Comparison of ENCODE assay signal across 20 cellular contexts in genomic region chr16:67093098-67093732, GRCh38. TPM values are rescaled to one million over a fixed set of nuclear protein-coding genes. Genes with fewer than 3 reads are reported as not detected.
DNase-seq lines count a peak whose midpoint lies in the region; ATAC-seq, FAIRE-seq and TF ChIP-seq lines count a peak whose summit lies in the region.
"Had no signal": no experiment of that assay in that cellular context is flagged by ENCODE, and none has a peak within 500 bp of the region (broad histone marks: within the 10 kb centered on the region; RNA-seq: fewer than 3 reads in every experiment).

No MANE protein-coding gene starts in this region.

- in situ Hi-C loops in GM23248 (cut with MboI): no loop called here

- peak; percentile 21 for FAIRE-seq in GM19239 (lab: Jason Lieb, UNC)
- FAIRE-seq: H54 had no signal

- H3K27ac Mint-ChIP-seq in central memory CD8-positive, alpha-beta T cell (ENCODE audit: low read depth): peak overlapping the region; percentile 87
- H3K27ac Mint-ChIP-seq in neural progenitor cell: peak overlapping the region; percentile 44

- WGBS in GM23248 (ENCODE audit: low coverage in 1 of 2, low lambda C conversion rate in 2 of 2, missing lambda C conversion rate in 2 of 2), 2 experiments: 92 to 95% methylated on average over 4 of the region's 4 CpGs

- H2AFZ ChIP-seq in GM23248: no peak overlapping the region
- no peak overlapping the region for H2AFZ ChIP-seq in neural progenitor cell (replicated peaks)
- H2AFZ ChIP-seq: PC-9 had no signal

- no peak overlapping the region for H3K4me3 ChIP-seq in GM23248
- H3K4me3 ChIP-seq in neural progenitor cell: no peak overlapping the region
- H3K4me3 ChIP-seq: PC-9 had no signal

- H4K20me1 ChIP-seq in GM23248 (ENCODE audit: insufficient read depth): no peaks in the 10 kb centered on the region
- peaks cover 15% of the 10 kb centered on the region for H4K20me1 ChIP-seq in neural progenitor cell (ENCODE audit: low read depth)

- H3K27ac ChIP-seq in GM23248 (peak overlapping the region; percentile 85), neural progenitor cell (no peak overlapping the region)
- H3K27ac ChIP-seq: HL-60, PC-9, RWPE1 had no signal

- no peaks in the 10 kb centered on the region for H3K9me2 ChIP-seq in GM23248 (ENCODE audit: insufficient read depth)

- ATAC-seq in central memory CD8-positive, alpha-beta T cell (replicated peaks; ENCODE audit: extremely low read depth, poor library complexity, severe bottlenecking): no peak
- ATAC-seq in HG02970 (IDR thresholded peaks at IDR 0.05; ENCODE audit: low FRiP score, unreplicated experiment) (no peak), HG02852 (IDR thresholded peaks at IDR 0.05; ENCODE audit: unreplicated experiment) (no peak)

- peaks cover 15% of the 10 kb centered on the region for H3K36me3 Mint-ChIP-seq in central memory CD8-positive, alpha-beta T cell (ENCODE audit: insufficient read depth)
- no peaks in the 10 kb centered on the region for H3K36me3 Mint-ChIP-seq in neural progenitor cell
- H3K36me3 Mint-ChIP-seq: CD4-positive, CD25-positive, alpha-beta regulatory T cell had no signal

- H3F3A ChIP-seq in GM23248 (ENCODE audit: insufficient read depth) (peaks cover 51% of the 10 kb centered on the region), neural progenitor cell (ENCODE audit: low read depth) (peaks cover 3% of the 10 kb centered on the region)

- no peaks in the 10 kb centered on the region for H3K27me3 ChIP-seq in GM23248 (replicated peaks; ENCODE audit: insufficient read depth)
- H3K27me3 ChIP-seq in neural progenitor cell: no peaks in the 10 kb centered on the region

- peak overlapping the region; percentile 43 for H3K4me2 ChIP-seq in GM23248 (ENCODE audit: unreplicated experiment)
- H3K4me2 ChIP-seq in neural progenitor cell: no peak overlapping the region
- H3K4me2 ChIP-seq: PC-9 had no signal

- H3K36me3 ChIP-seq in GM23248 (ENCODE audit: low read depth): 0 out of 2 replicates have a peak, but pooled peaks cover 4% of the 10 kb centered on the region
- H3K36me3 ChIP-seq in neural progenitor cell: no peaks in the 10 kb centered on the region

- H3K9ac ChIP-seq in GM23248 (peak overlapping the region; percentile 43; the same call in 1 of the 2 replicates), neural progenitor cell (no peak overlapping the region)

- H3K4me3 Mint-ChIP-seq in central memory CD8-positive, alpha-beta T cell: no peak overlapping the region
- H3K4me3 Mint-ChIP-seq in neural progenitor cell: no peak overlapping the region
- H3K4me3 Mint-ChIP-seq: CD4-positive, CD25-positive, alpha-beta regulatory T cell had no signal

- no peak for TF ChIP-seq CTCF in neural progenitor cell (IDR thresholded peaks at IDR 0.05)

- H3K79me2 ChIP-seq in GM23248 (ENCODE audit: insufficient read depth): peaks cover 66% of the 10 kb centered on the region
- peaks cover 5% of the 10 kb centered on the region for H3K79me2 ChIP-seq in neural progenitor cell (ENCODE audit: low read depth)

- no peaks in the 10 kb centered on the region for H3K9me3 Mint-ChIP-seq in central memory CD8-positive, alpha-beta T cell
- no peaks in the 10 kb centered on the region for H3K9me3 Mint-ChIP-seq in neural progenitor cell
- H3K9me3 Mint-ChIP-seq: CD4-positive, CD25-positive, alpha-beta regulatory T cell had no signal

- DNase-seq in GM19239 (ENCODE audit: insufficient read length, low spot score) (no peak), GM23248 (no peak), neural progenitor cell (ENCODE audit: low spot score) (no peak), superior temporal gyrus (ENCODE audit: extremely low spot score) (no peak)
- no peak for DNase-seq in central memory CD8-positive, alpha-beta T cell (ENCODE audit: low spot score in 2 of 2)
- DNase-seq: CD4-positive, CD25-positive, alpha-beta regulatory T cell; DMS79; KBM-7; MM.1S; NCI-H1092; NCI-H1436; NCI-H187 treated with DMSO at 0.1 percent for 48 hours; NCI-H2107; PC-9; SHP77 treated with DMSO at 0.1 percent for 48 hours had no signal

- peaks cover 5% of the 10 kb centered on the region for H3K4me1 Mint-ChIP-seq in central memory CD8-positive, alpha-beta T cell
- peaks cover 5% of the 10 kb centered on the region for H3K4me1 Mint-ChIP-seq in neural progenitor cell

- H3K27me3 Mint-ChIP-seq in central memory CD8-positive, alpha-beta T cell: no peaks in the 10 kb centered on the region
- no peaks in the 10 kb centered on the region for H3K27me3 Mint-ChIP-seq in neural progenitor cell (ENCODE audit: insufficient read depth, low read depth)
- H3K27me3 Mint-ChIP-seq: CD4-positive, CD25-positive, alpha-beta regulatory T cell had no signal

- H3K4me1 ChIP-seq in GM23248 (ENCODE audit: insufficient read depth): peaks cover 33% of the 10 kb centered on the region
- H3K4me1 ChIP-seq in neural progenitor cell: peaks cover 17% of the 10 kb centered on the region

- no peaks in the 10 kb centered on the region for H3K9me3 ChIP-seq in GM23248 (ENCODE audit: low read depth)
- no peaks in the 10 kb centered on the region for H3K9me3 ChIP-seq in neural progenitor cell (ENCODE audit: low read depth)

RNA-seq across cellular contexts. Expression of gene PHAF1, which starts 16.5 kb away (rescaled TPM):
- total RNA-seq in GM23248 (2014; rRNA removed; shearing (Covaris generic)): 22.3 and 24.4 TPM in 2 replicates
- 14.3 and 15.2 TPM in 2 replicates for polyA plus RNA-seq in GM23248 (2016; fragmentation: Nextera tagmentation; extraction: Ambion mirVana)
- 29.1 and 31.5 TPM in 2 replicates for total RNA-seq in neural progenitor cell (ENCODE audit: low replicate concordance)

RNA-seq across cellular contexts. Expression of gene B3GNT9, which starts 57.6 kb away (rescaled TPM):
- 73.2 and 88.0 TPM in 2 replicates for total RNA-seq in GM23248 (2014; rRNA removed; shearing (Covaris generic))
- polyA plus RNA-seq in GM23248 (2016; fragmentation: Nextera tagmentation; extraction: Ambion mirVana): 24.3 and 24.8 TPM in 2 replicates
- total RNA-seq in neural progenitor cell (ENCODE audit: low replicate concordance): 2.6 and 5.9 TPM in 2 replicates

Comparison
In these comparisons a context has a peak if more than half of its experiments do, and no peak if none do; other contexts are left out.
1. RNA of gene B3GNT9, which starts 57.6 kb away (total RNA-seq): 73.2 to 88.0 TPM in GM23248; 2.6 to 5.9 TPM in neural progenitor cell; every median in the first group is over 10 times any median in the second.